Comparison of ENCODE assay signal across 28 cellular contexts in genomic region chr4:4423706-4424498, GRCh38. TPM values are rescaled to one million over a fixed set of nuclear protein-coding genes. Genes with fewer than 3 reads are reported as not detected.
DNase-seq lines count a peak whose midpoint lies in the region; ATAC-seq, FAIRE-seq and TF ChIP-seq lines count a peak whose summit lies in the region.
"Had no signal": no experiment of that assay in that cellular context is flagged by ENCODE, and none has a peak within 500 bp of the region (broad histone marks: within the 10 kb centered on the region; RNA-seq: fewer than 3 reads in every experiment).

No MANE protein-coding gene starts in this region.

- ATAC-seq in activated CD8-positive, alpha-beta memory T cell treated with anti-CD3 and anti-CD28 coated beads, Interleukin-2, amount 10 ng/mL, durations not matched to agents 7 days and 5 days: no peak
- ATAC-seq in K562: no peak
- no peak for ATAC-seq in HepG2
- ATAC-seq in GM21390 (IDR thresholded peaks at IDR 0.05; ENCODE audit: unreplicated experiment): no peak
- ATAC-seq: A549; activated CD4-positive, alpha-beta T cell treated with anti-CD3 and anti-CD28 coated beads for 36 hours; left ventricle myocardium superior; mucosa of descending colon had no signal

- H4K20me1 ChIP-seq in K562 (replicated peaks; ENCODE audit: control insufficient read depth, insufficient read depth, low read length) (no peaks in the 10 kb centered on the region; the same call in 1 of the 2 replicates), HepG2 (ENCODE audit: insufficient read depth, low read length) (no peaks in the 10 kb centered on the region)

- TF ChIP-seq EP300 in K562 (IDR thresholded peaks at IDR 0.05; ENCODE audit: low read length): no peak
- no peak for TF ChIP-seq EP300 in HepG2 (IDR thresholded peaks at IDR 0.05; ENCODE audit: low read depth in 2 of 2, low read length in 2 of 2)
- TF ChIP-seq EP300 in HepG2 (CRISPR knock-in tag; IDR thresholded peaks at IDR 0.05; ENCODE audit: borderline replicate concordance): no peak

- H3K27ac ChIP-seq in K562 (ENCODE audit: extremely low read depth, low read depth, low read length) (no peak overlapping the region), HepG2 (ENCODE audit: extremely low read length, insufficient read depth, low read length) (no peak overlapping the region), coronary artery (no peak overlapping the region)
- H3K27ac ChIP-seq: A549, hepatocyte had no signal

- no peaks in the 10 kb centered on the region for H3K27me3 Mint-ChIP-seq in activated CD8-positive, alpha-beta memory T cell treated with anti-CD3 and anti-CD28 coated beads, Interleukin-2, amount 10 ng/mL, durations not matched to agents 7 days and 5 days
- no peaks in the 10 kb centered on the region for H3K27me3 Mint-ChIP-seq in type B pancreatic cell
- H3K27me3 Mint-ChIP-seq: activated CD4-positive, alpha-beta T cell treated with anti-CD3 and anti-CD28 coated beads for 36 hours had no signal

- no peaks in the 10 kb centered on the region for H3K9me3 Mint-ChIP-seq in activated CD8-positive, alpha-beta memory T cell treated with anti-CD3 and anti-CD28 coated beads, Interleukin-2, amount 10 ng/mL, durations not matched to agents 7 days and 5 days (ENCODE audit: low read depth)
- H3K9me3 Mint-ChIP-seq in type B pancreatic cell: no peaks in the 10 kb centered on the region
- H3K9me3 Mint-ChIP-seq: neural crest cell; T-helper 1 cell treated with Interleukin-12 subunit alpha and Interleukin-12 subunit beta and Interleukin-4 antibody, amounts not matched to agents 30 μg/mL and 1 μg/mL, for 36 hours had no signal

- H3K4me1 Mint-ChIP-seq in activated CD8-positive, alpha-beta memory T cell treated with anti-CD3 and anti-CD28 coated beads, Interleukin-2, amount 10 ng/mL, durations not matched to agents 7 days and 5 days: peaks cover 4% of the 10 kb centered on the region
- H3K4me1 Mint-ChIP-seq in type B pancreatic cell (ENCODE audit: unreplicated experiment): peaks cover 18% of the 10 kb centered on the region

- H3K4me3 Mint-ChIP-seq in activated CD8-positive, alpha-beta memory T cell treated with anti-CD3 and anti-CD28 coated beads, Interleukin-2, amount 10 ng/mL, durations not matched to agents 7 days and 5 days: no peak overlapping the region
- no peak overlapping the region for H3K4me3 Mint-ChIP-seq in type B pancreatic cell
- H3K4me3 Mint-ChIP-seq: activated CD4-positive, alpha-beta T cell treated with anti-CD3 and anti-CD28 coated beads for 36 hours; neural crest cell; T-helper 1 cell treated with Interleukin-12 subunit alpha and Interleukin-12 subunit beta and Interleukin-4 antibody, amounts not matched to agents 30 μg/mL and 1 μg/mL, for 36 hours had no signal

- no peaks in the 10 kb centered on the region for H3K79me2 ChIP-seq in K562 (ENCODE audit: control insufficient read depth, insufficient read depth, low read length)
- H3K79me2 ChIP-seq in HepG2 (ENCODE audit: insufficient read depth, low read length): no peaks in the 10 kb centered on the region
- H3K79me2 ChIP-seq: hepatocyte had no signal

- POLR2A ChIA-PET in K562 (lab: Yijun Ruan, JAX): interaction anchor here (1.0 to 1.4 kb wide), 2 partner anchors 16 to 27 kb away, joined by 4 to 5 read pairs; no protein-coding TSS in a partner anchor
- POLR2A ChIA-PET in HepG2 (lab: Yijun Ruan, JAX): no interaction called here

- no peaks in the 10 kb centered on the region for H3K9me3 ChIP-seq in K562 (replicated peaks; ENCODE audit: control insufficient read depth, insufficient read depth, low read depth, low read length)
- H3K9me3 ChIP-seq in HepG2 (ENCODE audit: low read length): no peaks in the 10 kb centered on the region
- H3K9me3 ChIP-seq: A549, BE2C, mucosa of descending colon had no signal

- no peak for TF ChIP-seq POLR2A in K562 (conservative IDR thresholded peaks at IDR 0.05)
- no peak for TF ChIP-seq POLR2A in HepG2 (IDR thresholded peaks at IDR 0.05; ENCODE audit: insufficient read depth in 1 of 2, low read depth in 2 of 2, low read length in 2 of 2)

- BruUV-seq in K562 (replicated peaks; lab: Mats Ljungman, UMichigan) (no TSS peak), HepG2 (replicated peaks; lab: Mats Ljungman, UMichigan) (no TSS peak)

- no peak for FAIRE-seq in K562 (lab: Jason Lieb, UNC)
- FAIRE-seq in HepG2 (lab: Jason Lieb, UNC): no peak
- FAIRE-seq: A549 had no signal

- H3K27me3 ChIP-seq in K562 (ENCODE audit: control insufficient read depth in 2 of 2, insufficient read depth in 2 of 2, low read length in 2 of 2) (no peaks in the 10 kb centered on the region), HepG2 (ENCODE audit: control insufficient read depth in 1 of 2, insufficient read depth in 2 of 2, low read length in 2 of 2) (no peaks in the 10 kb centered on the region)
- H3K27me3 ChIP-seq: BE2C, hepatocyte had no signal

- no peak overlapping the region for H3K4me3 ChIP-seq in K562
- H3K4me3 ChIP-seq in HepG2 (replicated peaks in 1 of 3; ENCODE audit: insufficient read depth in 1 of 3, low read depth in 2 of 3, low read length in 3 of 3): no peak overlapping the region
- no peak overlapping the region for H3K4me3 ChIP-seq in coronary artery
- H3K4me3 ChIP-seq: A549, hepatocyte, mucosa of descending colon had no signal

- in situ Hi-C loops in K562 (cut with MboI): no loop called here
- in situ Hi-C loops in HepG2 (cut with HindIII; ENCODE audit: extremely low pct_ligation_motif_present, low pct_unique_long_range_greater_than_20kb): no loop called here

- TF ChIP-seq CTCF in K562 (IDR thresholded peaks at IDR 0.05 in 2 of 3, conservative IDR thresholded peaks at IDR 0.05 in 1 of 3; ENCODE audit: insufficient read depth in 2 of 3, low read depth in 1 of 3, low read length in 3 of 3) (no peak), HepG2 (CRISPR knock-in tag; IDR thresholded peaks at IDR 0.05) (no peak), type B pancreatic cell (conservative IDR thresholded peaks at IDR 0.05) (no peak), coronary artery (IDR thresholded peaks at IDR 0.05) (no peak)

- CTCF ChIA-PET in activated CD8-positive, alpha-beta memory T cell treated with anti-CD3 and anti-CD28 coated beads, Interleukin-2, amount 10 ng/mL, durations not matched to agents 7 days and 5 days (lab: Charles Lee): interaction anchor here (0.7 kb wide), 1 partner anchor 109 kb away, joined by 3 read pairs; no protein-coding TSS in a partner anchor
- CTCF ChIA-PET in K562 (lab: Yijun Ruan, JAX; ENCODE audit: low intra/inter-chr PET ratio): no interaction called here
- CTCF ChIA-PET in HepG2 (lab: Yijun Ruan, JAX; ENCODE audit: low intra/inter-chr PET ratio, low total read pairs): no interaction called here

- H3K9ac ChIP-seq in K562 (ENCODE audit: insufficient read depth in 1 of 2, low read depth in 2 of 2, low read length in 2 of 2): no peak overlapping the region
- H3K9ac ChIP-seq in HepG2 (ENCODE audit: insufficient read depth, low read depth, low read length): no peak overlapping the region

- H3K4me2 ChIP-seq in K562 (ENCODE audit: insufficient read depth, low read length) (no peak overlapping the region), HepG2 (ENCODE audit: low read depth, low read length) (no peak overlapping the region)
- H3K4me2 ChIP-seq: A549, hepatocyte had no signal

- WGBS in K562 (ENCODE audit: insufficient coverage, low coverage, missing lambda C conversion rate): 78% methylated on average over 7 of the region's 9 CpGs
- 91% methylated on average over 9 of the region's 9 CpGs for WGBS in HepG2 (ENCODE audit: low lambda C conversion rate)

- H3K36me3 ChIP-seq in K562 (ENCODE audit: control insufficient read depth, insufficient read depth, low read length): peaks cover 32% of the 10 kb centered on the region; the same call in 2 of the 3 replicates
- peaks cover 22 to 58% of the 10 kb centered on the region in 2 experiments; a peak in 4 of 5 replicates for H3K36me3 ChIP-seq in HepG2 (replicated peaks in 1 of 2; ENCODE audit: control insufficient read depth in 1 of 2, insufficient read depth in 2 of 2, low read length in 2 of 2)

- no peaks in the 10 kb centered on the region for H3K9me1 ChIP-seq in K562 (ENCODE audit: control insufficient read depth, insufficient read depth, low read length)

- no peak overlapping the region for H3K27ac Mint-ChIP-seq in activated CD8-positive, alpha-beta memory T cell treated with anti-CD3 and anti-CD28 coated beads, Interleukin-2, amount 10 ng/mL, durations not matched to agents 7 days and 5 days
- no peak overlapping the region for H3K27ac Mint-ChIP-seq in type B pancreatic cell
- H3K27ac Mint-ChIP-seq: activated CD4-positive, alpha-beta T cell treated with anti-CD3 and anti-CD28 coated beads for 36 hours; T-helper 1 cell treated with Interleukin-12 subunit alpha and Interleukin-12 subunit beta and Interleukin-4 antibody, amounts not matched to agents 30 μg/mL and 1 μg/mL, for 36 hours had no signal

- H3K36me3 Mint-ChIP-seq in activated CD8-positive, alpha-beta memory T cell treated with anti-CD3 and anti-CD28 coated beads, Interleukin-2, amount 10 ng/mL, durations not matched to agents 7 days and 5 days: peaks cover 6% of the 10 kb centered on the region
- H3K36me3 Mint-ChIP-seq in type B pancreatic cell: peaks cover 11% of the 10 kb centered on the region

- TF ChIP-seq RAD21 in K562 (CRISPR knock-in tag; conservative IDR thresholded peaks at IDR 0.05 in 1 of 2, IDR thresholded peaks at IDR 0.05 in 1 of 2) (no peak), HepG2 (CRISPR knock-in tag; IDR thresholded peaks at IDR 0.05) (no peak)

- H3K4me1 ChIP-seq in K562 (replicated peaks in 1 of 2; ENCODE audit: control insufficient read depth in 2 of 2, insufficient read depth in 2 of 2, low read length in 2 of 2) (no peaks in the 10 kb centered on the region), HepG2 (ENCODE audit: insufficient read depth, low read length) (no peaks in the 10 kb centered on the region)
- H3K4me1 ChIP-seq: A549 had no signal

- H2AFZ ChIP-seq in K562 (ENCODE audit: low read depth, low read length) (no peak overlapping the region), HepG2 (ENCODE audit: low read length) (no peak overlapping the region)
- H2AFZ ChIP-seq: hepatocyte had no signal

- intact Hi-C loops in K562 (cut with micrococcal nuclease) (no loop called here), HepG2 (cut with micrococcal nuclease; ENCODE audit: unreplicated experiment) (no loop called here)

- DNase-seq in activated CD8-positive, alpha-beta memory T cell treated with anti-CD3 and anti-CD28 coated beads, Interleukin-2, amount 10 ng/mL, durations not matched to agents 7 days and 5 days: peak; percentile 25
- no peak for DNase-seq in activated CD8-positive, alpha-beta memory T cell treated with anti-CD3 and anti-CD28 coated beads, Interleukin-2, amount 50 U/mL, for 4 hours
- DNase-seq in K562 (ENCODE audit: extremely low read depth in 1 of 4, low spot score in 3 of 4): no peak
- DNase-seq in HepG2 (ENCODE audit: low spot score): no peak
- DNase-seq in type B pancreatic cell (ENCODE audit: extremely low spot score, unreplicated experiment): peak; percentile 36
- no peak for DNase-seq in SW 1271 (lab: John Stamatoyannopoulos, UW)
- DNase-seq in coronary artery (ENCODE audit: low spot score): no peak
- DNase-seq: activated CD4-positive, alpha-beta T cell treated with anti-CD3 and anti-CD28 coated beads for 36 hours; BE2C; COR-L47; DMS79 treated with DMSO at 0.1 percent for 48 hours; effector CD4-positive, alpha-beta T cell; erythroblast; foreskin fibroblast; HCEC 1CT; Kasumi-1; left ventricle myocardium superior; mucosa of descending colon; MV-4-11; NCI-H2171; NCI-H524 treated with DMSO at 0.1 percent for 48 hours; trophoblast cell had no signal

RNA-seq across cellular contexts. Expression of gene NSG1, which starts 37.0 kb away (rescaled TPM):
- 1 to 10 TPM; 3.4 to 9.8 TPM for total RNA-seq in activated CD8-positive, alpha-beta memory T cell treated with anti-CD3 and anti-CD28 coated beads, Interleukin-2, amount 10 ng/mL, durations not matched to agents 7 days and 5 days
- not detected in 2 replicates for total RNA-seq in K562 (2011; cell fraction: chromatin; rRNA removed; ENCODE audit: low replicate concordance)
- total RNA-seq in K562 (2011; cell fraction: nucleolus; rRNA removed): not detected in 2 replicates
- total RNA-seq in K562 (2011; cell fraction: nucleoplasm; rRNA removed): not detected in 2 replicates
- total RNA-seq in K562 (2014; rRNA removed) (not detected in 2 replicates), K562 (2014; rRNA removed; fragmentation: Illumina TruSeq; extraction: Trizol) (not detected in 2 replicates), K562 (2015; rRNA removed; fragmentation: Illumina TruSeq; extraction: Trizol) (not detected in 2 replicates), K562 (2021) (not detected in 2 replicates), HepG2 (2016; rRNA removed; fragmentation: Illumina TruSeq; extraction: Trizol) (not detected in 2 replicates), type B pancreatic cell (ENCODE audit: low replicate concordance) (71.9 and 216 TPM in 2 replicates)
- polyA plus RNA-seq in K562 (2011; rRNA removed) (not detected in 2 replicates), K562 (2014; fragmentation: Illumina TruSeq; extraction: Trizol) (not detected in 2 replicates), K562 (2014; fragmentation: Nextera tagmentation; extraction: Ambion mirVana) (not detected), K562 (2014; rRNA removed) (not detected in 2 replicates), HepG2 (2011; rRNA removed) (not detected in 2 replicates)
- polyA plus RNA-seq in K562 (2011; cell fraction: cytosol; rRNA removed): not detected in 2 replicates
- 0.04 TPM in 1 of 2 replicates, not detected in the other for polyA plus RNA-seq in K562 (2011; cell fraction: nucleus; rRNA removed)
- polyA plus RNA-seq in K562 (2012): 0.10 TPM in 1 of 2 replicates, not detected in the other
- polyA minus RNA-seq in K562 (2011; rRNA and poly(A)+ RNA removed): not detected in 2 replicates
- polyA minus RNA-seq in K562 (2011; cell fraction: cytosol; rRNA and poly(A)+ RNA removed): not detected in 2 replicates
- polyA minus RNA-seq in K562 (2011; cell fraction: nucleus; rRNA and poly(A)+ RNA removed): not detected in 2 replicates
- total RNA-seq in HepG2 (2016; cell fraction: cytosol; rRNA removed; fragmentation: Illumina TruSeq; extraction: Trizol; ENCODE audit: low read depth): not detected in 2 replicates
- not detected in 2 replicates for total RNA-seq in HepG2 (2016; cell fraction: insoluble cytoplasmic fraction; rRNA removed; fragmentation: Illumina TruSeq; extraction: Trizol)
- not detected in 2 replicates for total RNA-seq in HepG2 (2016; cell fraction: membrane; rRNA removed; fragmentation: Illumina TruSeq; extraction: Trizol)
- not detected in 2 replicates for total RNA-seq in HepG2 (2016; cell fraction: nucleus; rRNA removed; fragmentation: Illumina TruSeq; extraction: Trizol)
- not detected in 2 replicates for polyA plus RNA-seq in HepG2 (2011; cell fraction: cytosol; rRNA removed)
- not detected in 2 replicates for polyA plus RNA-seq in HepG2 (2011; cell fraction: nucleus; rRNA removed)
- polyA plus RNA-seq in HepG2 (2012): not detected in 2 replicates
- not detected in 2 replicates for polyA plus RNA-seq in HepG2 (2016; cell fraction: cytosol; fragmentation: Illumina TruSeq; extraction: Trizol; ENCODE audit: low read depth)
- not detected in 2 replicates for polyA plus RNA-seq in HepG2 (2016; cell fraction: insoluble cytoplasmic fraction; fragmentation: Illumina TruSeq; extraction: Trizol; ENCODE audit: low read depth)
- polyA plus RNA-seq in HepG2 (2016; cell fraction: membrane; fragmentation: Illumina TruSeq; extraction: Trizol; ENCODE audit: low read depth): not detected in 2 replicates
- not detected in 2 replicates for polyA plus RNA-seq in HepG2 (2016; cell fraction: nucleus; fragmentation: Illumina TruSeq; extraction: Trizol; ENCODE audit: insufficient read depth, low read depth)
- polyA minus RNA-seq in HepG2 (2011; rRNA and poly(A)+ RNA removed; ENCODE audit: low replicate concordance): not detected in 2 replicates
- polyA minus RNA-seq in HepG2 (2011; cell fraction: cytosol; rRNA and poly(A)+ RNA removed): not detected in 2 replicates
- polyA minus RNA-seq in HepG2 (2011; cell fraction: nucleus; rRNA and poly(A)+ RNA removed): not detected in 2 replicates
- total RNA-seq: RPMI7951 had no signal

Comparison
In these comparisons a context has a peak if more than half of its experiments do, and no peak if none do; other contexts are left out.
1. DNase-seq: peak in activated CD8-positive, alpha-beta memory T cell treated with anti-CD3 and anti-CD28 coated beads, Interleukin-2, amount 10 ng/mL, durations not matched to agents 7 days and 5 days (single experiment) and type B pancreatic cell (single experiment); none in activated CD8-positive, alpha-beta memory T cell treated with anti-CD3 and anti-CD28 coated beads, Interleukin-2, amount 50 U/mL, for 4 hours (single experiment), K562 (0 of 4), HepG2 (single experiment), SW 1271 (0 of 2) and coronary artery (single experiment).